1 cellular context compared by ENCODE assay signal in genomic region chr2:170711774-170712652, GRCh38.
TF ChIP-seq lines count a peak whose summit lies in the region.

No MANE protein-coding gene starts in this region.

TF ChIP-seq in HepG2, 621 proteins besides CTCF, POLR2A, EP300 and RAD21 (continued from another document and continues in another):
- no peak for TF ChIP-seq USF2 (IDR thresholded peaks at IDR 0.05; ENCODE audit: low read depth, low read length)
- no peak for TF ChIP-seq USF2 (CRISPR knock-in tag; IDR thresholded peaks at IDR 0.05; ENCODE audit: borderline replicate concordance)
- TF ChIP-seq PHF8 (CRISPR knock-in tag; IDR thresholded peaks at IDR 0.05): peak; percentile 52
- TF ChIP-seq CBX2 (IDR thresholded peaks at IDR 0.05; ENCODE audit: low read depth, low read length): no peak
- no peak for TF ChIP-seq CBX2 (CRISPR knock-in tag; IDR thresholded peaks at IDR 0.05; ENCODE audit: low read depth)
- TF ChIP-seq TEF (CRISPR knock-in tag; IDR thresholded peaks at IDR 0.05): 0 out of 2 replicates have a peak, but pooled peaks have one; percentile 44
- TF ChIP-seq FOXO4 (CRISPR knock-in tag; conservative IDR thresholded peaks at IDR 0.05): 0 out of 2 replicates have a peak, but pooled peaks have one; percentile 78
- TF ChIP-seq SETDB1 (CRISPR knock-in tag; IDR thresholded peaks at IDR 0.05; ENCODE audit: borderline replicate concordance): no peak
- peak; percentile 94 for TF ChIP-seq MTA1 (CRISPR knock-in tag; IDR thresholded peaks at IDR 0.05; ENCODE audit: borderline replicate concordance)
- TF ChIP-seq ZNF672 (CRISPR knock-in tag; IDR thresholded peaks at IDR 0.05): no peak
- no peak for TF ChIP-seq ZBTB34 (CRISPR knock-in tag; IDR thresholded peaks at IDR 0.05)
- TF ChIP-seq KLF6 (CRISPR knock-in tag; IDR thresholded peaks at IDR 0.05): peak; percentile 62; the same call in 1 of the 2 replicates
- peak; percentile 85 for TF ChIP-seq ETV5 (CRISPR knock-in tag; IDR thresholded peaks at IDR 0.05; ENCODE audit: borderline replicate concordance)
- TF ChIP-seq ZFP41 (CRISPR knock-in tag; IDR thresholded peaks at IDR 0.05; ENCODE audit: borderline replicate concordance): no peak
- TF ChIP-seq CBFB (CRISPR knock-in tag; IDR thresholded peaks at IDR 0.05): peak; percentile 79
- peak; percentile 90 for TF ChIP-seq ZNF772 (CRISPR knock-in tag; IDR thresholded peaks at IDR 0.05)
- TF ChIP-seq ZFX (CRISPR knock-in tag; IDR thresholded peaks at IDR 0.05; ENCODE audit: low read depth): peak; percentile 55
- TF ChIP-seq LCORL (IDR thresholded peaks at IDR 0.05): no peak
- TF ChIP-seq LCORL (CRISPR knock-in tag; IDR thresholded peaks at IDR 0.05): peak; percentile 91
- no peak for TF ChIP-seq PREB (CRISPR knock-in tag; IDR thresholded peaks at IDR 0.05)
- no peak for TF ChIP-seq GLI4 (CRISPR knock-in tag; IDR thresholded peaks at IDR 0.05; ENCODE audit: borderline replicate concordance)
- TF ChIP-seq DMTF1 (CRISPR knock-in tag; IDR thresholded peaks at IDR 0.05): peak; percentile 64
- peak; percentile 89 for TF ChIP-seq ZNF296 (CRISPR knock-in tag; conservative IDR thresholded peaks at IDR 0.05)
- no peak for TF ChIP-seq HMGA1 (CRISPR knock-in tag; conservative IDR thresholded peaks at IDR 0.05)
- peak; percentile 78 for TF ChIP-seq NFKB2 (CRISPR knock-in tag; IDR thresholded peaks at IDR 0.05; ENCODE audit: borderline replicate concordance)
- TF ChIP-seq TBX2 (CRISPR knock-in tag; IDR thresholded peaks at IDR 0.05; ENCODE audit: borderline replicate concordance): peak; percentile 99
- TF ChIP-seq ZNF883 (CRISPR knock-in tag; IDR thresholded peaks at IDR 0.05; ENCODE audit: not compliant biosample characterization): peak; percentile 69
- peak; percentile 99 for TF ChIP-seq ZBTB20 (CRISPR knock-in tag; IDR thresholded peaks at IDR 0.05; ENCODE audit: borderline replicate concordance, low read depth)
- TF ChIP-seq ZNF160 (CRISPR knock-in tag; IDR thresholded peaks at IDR 0.05): 0 out of 2 replicates have a peak, but pooled peaks have one; percentile 43
- no peak; the same call in none of the 2 replicates for TF ChIP-seq ZFY (CRISPR knock-in tag; IDR thresholded peaks at IDR 0.05)
- no peak for TF ChIP-seq CENPT (CRISPR knock-in tag; IDR thresholded peaks at IDR 0.05; ENCODE audit: low read depth)
- no peak; the same call in none of the 2 replicates for TF ChIP-seq STAT6 (CRISPR knock-in tag; IDR thresholded peaks at IDR 0.05; ENCODE audit: borderline replicate concordance)
- peak; percentile 78; the same call in 1 of the 2 replicates for TF ChIP-seq ZNF768 (CRISPR knock-in tag; IDR thresholded peaks at IDR 0.05)
- TF ChIP-seq ZNF776 (CRISPR knock-in tag; IDR thresholded peaks at IDR 0.05): 0 out of 2 replicates have a peak, but pooled peaks have one; percentile 48
- 0 out of 2 replicates have a peak, but pooled peaks have one; percentile 20 for TF ChIP-seq ZNF24 (IDR thresholded peaks at IDR 0.05)
- TF ChIP-seq CSRNP1 (CRISPR knock-in tag; IDR thresholded peaks at IDR 0.05): peak; percentile 87
- peak; percentile 90 for TF ChIP-seq TAF1 (CRISPR knock-in tag; IDR thresholded peaks at IDR 0.05)
- TF ChIP-seq SMC3 (IDR thresholded peaks at IDR 0.05; ENCODE audit: low read length): no peak
- TF ChIP-seq ZNF782 (CRISPR knock-in tag; IDR thresholded peaks at IDR 0.05; ENCODE audit: borderline replicate concordance): no peak
- peak; percentile 19; the same call in 1 of the 2 replicates for TF ChIP-seq XBP1 (CRISPR knock-in tag; IDR thresholded peaks at IDR 0.05)
- TF ChIP-seq GATAD2A (CRISPR knock-in tag; IDR thresholded peaks at IDR 0.05): peak; percentile 84
- peak; percentile 71 for TF ChIP-seq CCAR2 (optimal IDR thresholded peaks at IDR 0.05; ENCODE audit: low read depth, low read length)
- no peak for TF ChIP-seq ZNF512 (CRISPR knock-in tag; IDR thresholded peaks at IDR 0.05)
- TF ChIP-seq ZNF207 (IDR thresholded peaks at IDR 0.05; ENCODE audit: borderline replicate concordance): no peak
- peak; percentile 95; the same call in 1 of the 2 replicates for TF ChIP-seq ZNF749 (CRISPR knock-in tag; IDR thresholded peaks at IDR 0.05; ENCODE audit: borderline replicate concordance)
- no peak for TF ChIP-seq CERS6 (CRISPR knock-in tag; IDR thresholded peaks at IDR 0.05)
- no peak for TF ChIP-seq PAF1 (CRISPR knock-in tag; IDR thresholded peaks at IDR 0.05)
- 0 out of 2 replicates have a peak, but pooled peaks have one; percentile 56 for TF ChIP-seq SIX4 (CRISPR knock-in tag; IDR thresholded peaks at IDR 0.05)
- peak; percentile 61; the same call in 1 of the 2 replicates for TF ChIP-seq BRD4 (CRISPR knock-in tag; IDR thresholded peaks at IDR 0.05)
- peak; percentile 35; the same call in 1 of the 2 replicates for TF ChIP-seq MXD4 (CRISPR knock-in tag; IDR thresholded peaks at IDR 0.05)
- no peak for TF ChIP-seq E2F5 (CRISPR knock-in tag; conservative IDR thresholded peaks at IDR 0.05)
- TF ChIP-seq ZNF619 (CRISPR knock-in tag; IDR thresholded peaks at IDR 0.05): peak; percentile 19; the same call in 1 of the 2 replicates
